ENCODE assay signal across 20 cellular contexts in genomic region chr9:99873943-99874584, GRCh38. TPM values are rescaled to one million over a fixed set of nuclear protein-coding genes. Genes with fewer than 3 reads are reported as not detected.
DNase-seq lines count a peak whose midpoint lies in the region; ATAC-seq and TF ChIP-seq lines count a peak whose summit lies in the region.
"Had no signal": no experiment of that assay in that cellular context is flagged by ENCODE, and none has a peak within 500 bp of the region (broad histone marks: within the 10 kb centered on the region; RNA-seq: fewer than 3 reads in every experiment).

No MANE protein-coding gene starts in this region.

- intact Hi-C loops in activated CD8-positive, alpha-beta T cell treated with anti-CD3 and anti-CD28 coated beads for 36 hours (cut with micrococcal nuclease) = no loop called here

- H3K27ac Mint-ChIP-seq in activated CD8-positive, alpha-beta T cell treated with anti-CD3 and anti-CD28 coated beads for 36 hours = no peak overlapping the region
- H3K27ac Mint-ChIP-seq in activated CD8-positive, alpha-beta T cell treated with anti-CD3 and anti-CD28 coated beads, Interleukin-2, amount 10 ng/mL, durations not matched to agents 7 days and 5 days = no peak overlapping the region
- H3K27ac Mint-ChIP-seq: H9; stimulated activated memory B cell treated with anti-CD40 and anti-IgM and Interleukin-4, amounts not matched to agents 10 μg/mL and 1 μg/mL and 100 μg/mL, for 72 hours; T-helper 17 cell had no signal

- H3K9me3 Mint-ChIP-seq in activated CD8-positive, alpha-beta T cell treated with anti-CD3 and anti-CD28 coated beads for 36 hours = no peaks in the 10 kb centered on the region
- no peaks in the 10 kb centered on the region for H3K9me3 Mint-ChIP-seq in activated CD8-positive, alpha-beta T cell treated with anti-CD3 and anti-CD28 coated beads, Interleukin-2, amount 10 ng/mL, durations not matched to agents 7 days and 5 days (ENCODE audit: insufficient read depth)
- H3K9me3 Mint-ChIP-seq: H9 had no signal

- H3K27me3 Mint-ChIP-seq in activated CD8-positive, alpha-beta T cell treated with anti-CD3 and anti-CD28 coated beads for 36 hours = peaks cover 3% of the 10 kb centered on the region
- H3K27me3 Mint-ChIP-seq in activated CD8-positive, alpha-beta T cell treated with anti-CD3 and anti-CD28 coated beads, Interleukin-2, amount 10 ng/mL, durations not matched to agents 7 days and 5 days (ENCODE audit: low read depth) = peaks cover 5% of the 10 kb centered on the region
- H3K27me3 Mint-ChIP-seq: stimulated activated memory B cell treated with anti-CD40 and anti-IgM and Interleukin-4, amounts not matched to agents 10 μg/mL and 1 μg/mL and 100 μg/mL, for 72 hours; T-helper 17 cell had no signal

- no peak for TF ChIP-seq CTCF in activated CD8-positive, alpha-beta T cell treated with anti-CD3 and anti-CD28 coated beads for 36 hours (IDR thresholded peaks at IDR 0.05)
- no peak for TF ChIP-seq CTCF in GM13977 (IDR thresholded peaks at IDR 0.05; ENCODE audit: extremely low read depth, insufficient read depth, missing control alignments)

- no peak for DNase-seq in activated CD8-positive, alpha-beta T cell treated with anti-CD3 and anti-CD28 coated beads for 36 hours
- DNase-seq in activated CD8-positive, alpha-beta T cell treated with anti-CD3 and anti-CD28 coated beads, Interleukin-2, amount 10 ng/mL, durations not matched to agents 7 days and 5 days = no peak
- DNase-seq in Daoy (ENCODE audit: low read depth) (peak; percentile 23), fibroblast of peridontal ligament (ENCODE audit: extremely low read depth) (peak; percentile 3), NAMALWA (ENCODE audit: low spot score) (no peak), GM13977 (ENCODE audit: low spot score) (no peak)
- peak; percentile 28 to 34 for DNase-seq in activated T-cell treated with anti-CD3 and anti-CD28 coated beads, Interleukin-2, amount 50 U/mL, for 48 hours
- DNase-seq in activated CD8-positive, alpha-beta memory T cell treated with anti-CD3 and anti-CD28 coated beads for 24 hours = no peak
- DNase-seq: BE2C; DMS79; effector CD4-positive, alpha-beta T cell; H9; left colon; NCI-H1105 treated with DMSO at 0.1 percent for 48 hours; NCI-H2029; NCI-H2227 treated with DMSO at 0.1 percent for 48 hours; NCI-H774; T-helper 17 cell had no signal

- no peaks in the 10 kb centered on the region for H3K36me3 Mint-ChIP-seq in activated CD8-positive, alpha-beta T cell treated with anti-CD3 and anti-CD28 coated beads for 36 hours (ENCODE audit: low read depth)
- no peaks in the 10 kb centered on the region for H3K36me3 Mint-ChIP-seq in activated CD8-positive, alpha-beta T cell treated with anti-CD3 and anti-CD28 coated beads, Interleukin-2, amount 10 ng/mL, durations not matched to agents 7 days and 5 days (ENCODE audit: low read depth)

- CTCF ChIA-PET in activated CD8-positive, alpha-beta T cell treated with anti-CD3 and anti-CD28 coated beads for 36 hours (lab: Charles Lee) = interaction anchor here (0.9 to 1.2 kb wide), 2 partner anchors 226 to 643 kb away, joined by 3 read pairs; no protein-coding TSS in a partner anchor
- CTCF ChIA-PET in activated CD8-positive, alpha-beta T cell treated with anti-CD3 and anti-CD28 coated beads, Interleukin-2, amount 10 ng/mL, durations not matched to agents 7 days and 5 days (lab: Charles Lee) = no interaction called here

- peak; percentile 56 for ATAC-seq in activated CD8-positive, alpha-beta T cell treated with anti-CD3 and anti-CD28 coated beads for 36 hours
- no peak for ATAC-seq in activated CD8-positive, alpha-beta T cell treated with anti-CD3 and anti-CD28 coated beads, Interleukin-2, amount 10 ng/mL, durations not matched to agents 7 days and 5 days
- ATAC-seq: left colon; sciatic nerve; stimulated activated memory B cell treated with anti-CD40 and anti-IgM and Interleukin-4, amounts not matched to agents 10 μg/mL and 1 μg/mL and 100 μg/mL, for 72 hours; T-helper 17 cell had no signal

- peaks cover 8% of the 10 kb centered on the region for H3K4me1 Mint-ChIP-seq in activated CD8-positive, alpha-beta T cell treated with anti-CD3 and anti-CD28 coated beads for 36 hours (ENCODE audit: low read depth)
- H3K4me1 Mint-ChIP-seq in activated CD8-positive, alpha-beta T cell treated with anti-CD3 and anti-CD28 coated beads, Interleukin-2, amount 10 ng/mL, durations not matched to agents 7 days and 5 days (ENCODE audit: low read depth) = peaks cover 4% of the 10 kb centered on the region
- H3K4me1 Mint-ChIP-seq: H9, T-helper 17 cell had no signal

- in situ Hi-C loops in GM13977 (cut with MboI; ENCODE audit: low pct_unique_long_range_greater_than_20kb, low sequenced_read_pairs, unreplicated experiment) = no loop called here

- POLR2A ChIA-PET in activated CD8-positive, alpha-beta T cell treated with anti-CD3 and anti-CD28 coated beads for 36 hours (lab: Charles Lee) = interaction anchor here (0.6 kb wide), 1 partner anchor 472 kb away, joined by 3 read pairs; no protein-coding TSS in a partner anchor
- POLR2A ChIA-PET in activated CD8-positive, alpha-beta T cell treated with anti-CD3 and anti-CD28 coated beads, Interleukin-2, amount 10 ng/mL, durations not matched to agents 7 days and 5 days (lab: Charles Lee) = no interaction called here

- H3K4me3 Mint-ChIP-seq in activated CD8-positive, alpha-beta T cell treated with anti-CD3 and anti-CD28 coated beads for 36 hours = no peak overlapping the region
- no peak overlapping the region for H3K4me3 Mint-ChIP-seq in activated CD8-positive, alpha-beta T cell treated with anti-CD3 and anti-CD28 coated beads, Interleukin-2, amount 10 ng/mL, durations not matched to agents 7 days and 5 days
- H3K4me3 Mint-ChIP-seq: H9; stimulated activated memory B cell treated with anti-CD40 and anti-IgM and Interleukin-4, amounts not matched to agents 10 μg/mL and 1 μg/mL and 100 μg/mL, for 72 hours; T-helper 17 cell had no signal

RNA-seq across cellular contexts. Expression of gene STX17, which starts 32.4 kb away (rescaled TPM):
- 10 to 100 TPM; 33.3 to 41.9 TPM for total RNA-seq in activated CD8-positive, alpha-beta T cell treated with anti-CD3 and anti-CD28 coated beads for 36 hours
- 10 to 100 TPM; 35.3 to 40.0 TPM for total RNA-seq in activated CD8-positive, alpha-beta T cell treated with anti-CD3 and anti-CD28 coated beads, Interleukin-2, amount 10 ng/mL, durations not matched to agents 7 days and 5 days
- 18.6 and 22.0 TPM in 2 replicates for total RNA-seq in Daoy (2014; rRNA removed; shearing (Covaris generic))

RNA-seq across cellular contexts. Expression of gene NR4A3, which starts 52.4 kb away (rescaled TPM):
- total RNA-seq in activated CD8-positive, alpha-beta T cell treated with anti-CD3 and anti-CD28 coated beads for 36 hours = 100 to 1,000 TPM; 112 to 113 TPM
- total RNA-seq in activated CD8-positive, alpha-beta T cell treated with anti-CD3 and anti-CD28 coated beads, Interleukin-2, amount 10 ng/mL, durations not matched to agents 7 days and 5 days = under 1 TPM; 0.26 to 0.29 TPM
- 0.17 and 0.24 TPM in 2 replicates for total RNA-seq in Daoy (2014; rRNA removed; shearing (Covaris generic))

Comparison
In these comparisons a context has a peak if more than half of its experiments do, and no peak if none do; other contexts are left out.
1. RNA of gene NR4A3, which starts 52.4 kb away (total RNA-seq): 112 to 113 TPM in activated CD8-positive, alpha-beta T cell treated with anti-CD3 and anti-CD28 coated beads for 36 hours; 0.26 to 0.29 TPM in activated CD8-positive, alpha-beta T cell treated with anti-CD3 and anti-CD28 coated beads, Interleukin-2, amount 10 ng/mL, durations not matched to agents 7 days and 5 days and 0.17 to 0.24 TPM in Daoy; every median in the first group is over 10 times any median in the second.
2. DNase-seq: peak in Daoy (single experiment), activated T-cell treated with anti-CD3 and anti-CD28 coated beads, Interleukin-2, amount 50 U/mL, for 48 hours (2 of 2) and fibroblast of peridontal ligament (single experiment); none in activated CD8-positive, alpha-beta T cell treated with anti-CD3 and anti-CD28 coated beads for 36 hours (single experiment), activated CD8-positive, alpha-beta T cell treated with anti-CD3 and anti-CD28 coated beads, Interleukin-2, amount 10 ng/mL, durations not matched to agents 7 days and 5 days (single experiment), activated CD8-positive, alpha-beta memory T cell treated with anti-CD3 and anti-CD28 coated beads for 24 hours (single experiment), NAMALWA (single experiment) and GM13977 (single experiment).